7 cellular contexts compared by ENCODE assay signal in genomic region chr4:151325320-151326246, GRCh38. TPM values are rescaled to one million over a fixed set of nuclear protein-coding genes. Genes with fewer than 3 reads are reported as not detected.
DNase-seq lines count a peak whose midpoint lies in the region; ATAC-seq, FAIRE-seq and TF ChIP-seq lines count a peak whose summit lies in the region.

Gene SH3D19 (minus strand): TSS chr4:151325605. CDS start chr4:151325352, 253 bp downstream.

- H3K4me1 ChIP-seq in body of pancreas (peaks cover 20% of the 10 kb centered on the region), psoas muscle (peaks cover 4% of the 10 kb centered on the region)

- DNase-seq in NCI-H2227 (lab: John Stamatoyannopoulos, UW; ENCODE audit: unreplicated experiment) (peak; percentile 46), body of pancreas (peak; percentile 68 to 80 (median 76)), hippocampal formation (lab: John Stamatoyannopoulos, UW) (peak; percentile 57), psoas muscle (peak; percentile 70 to 84), GM12891 (ENCODE audit: insufficient read length, low spot score) (no peak)

- peak within 1 kb of the TSS; percentile 78 to 92 (median 88) for H3K27ac ChIP-seq in body of pancreas
- H3K27ac ChIP-seq in psoas muscle = peak within 1 kb of the TSS; percentile 94

- ATAC-seq in GM18909 (IDR thresholded peaks at IDR 0.05; ENCODE audit: poor library complexity, unreplicated experiment) (peak; percentile 16), body of pancreas (peak; percentile 81), psoas muscle (peak; percentile 61 to 82 (median 73)), GM21423 (IDR thresholded peaks at IDR 0.05; ENCODE audit: unreplicated experiment) (no peak)

- H3K9me3 ChIP-seq in body of pancreas (no peaks in the 10 kb centered on the region), psoas muscle (no peaks in the 10 kb centered on the region)

- H3K4me3 ChIP-seq in body of pancreas (peak within 1 kb of the TSS; percentile 44 to 67), psoas muscle (peak within 1 kb of the TSS; percentile 87)

- no peak for FAIRE-seq in GM12891 (lab: Jason Lieb, UNC)

- H3K36me3 ChIP-seq in body of pancreas (replicated peaks in 1 of 2; ENCODE audit: insufficient read depth in 1 of 2, low read depth in 2 of 2) (no peaks in the 10 kb centered on the region), psoas muscle (ENCODE audit: insufficient read depth in 1 of 2, low read depth in 1 of 2) (no peaks in the 10 kb centered on the region)

- H3K27me3 ChIP-seq in body of pancreas (no peaks in the 10 kb centered on the region), psoas muscle (ENCODE audit: insufficient read depth in 3 of 3, low read length in 2 of 3) (no peaks in the 10 kb centered on the region)

- peak; percentile 63 to 68 (median 64) for TF ChIP-seq POLR2A in body of pancreas (IDR thresholded peaks at IDR 0.05)
- TF ChIP-seq POLR2A in GM12891 (IDR thresholded peaks at IDR 0.05; ENCODE audit: low read depth, low read length) = no peak

- TF ChIP-seq CTCF in body of pancreas (IDR thresholded peaks at IDR 0.05) (peak in 3 of 7 experiments; percentile 18 to 23 (median 22)), psoas muscle (IDR thresholded peaks at IDR 0.05) (no peak)

- 8 to 17% methylated on average over 25 to 65 of the region's 66 CpGs for WGBS in body of pancreas, 2 donors
- 6 to 12% (median 11%) methylated on average over 36 to 66 of the region's 66 CpGs for WGBS in psoas muscle, 3 donors

- intact Hi-C loops in body of pancreas (cut with DNase I) = no loop called here
- intact Hi-C loops in psoas muscle (cut with DNase I) = loop anchor here in 1 of 2 donors (10.0 kb wide), 1 partner anchor 51 kb away; the partner anchor contains the start of gene PRSS48

TF ChIP-seq in GM12891, 5 proteins besides CTCF, POLR2A, EP300 and RAD21:
- TF ChIP-seq PAX5 (IDR thresholded peaks at IDR 0.05; ENCODE audit: insufficient read depth, low read length, severe bottlenecking) (no peak), POLR2AphosphoS5 (IDR thresholded peaks at IDR 0.05; ENCODE audit: low read depth, low read length) (no peak), SPI1 (IDR thresholded peaks at IDR 0.05; ENCODE audit: low read depth, low read length) (no peak), TAF1 (IDR thresholded peaks at IDR 0.05; ENCODE audit: low read depth, low read length) (no peak), POU2F2 (IDR thresholded peaks at IDR 0.05; ENCODE audit: low read depth, low read length) (no peak)

RNA-seq across cellular contexts. Expression of gene SH3D19, which starts in this region (rescaled TPM):
- 10 to 100 TPM; 38.1 to 42.8 TPM for total RNA-seq in body of pancreas
- total RNA-seq in psoas muscle = 10 to 100 TPM; 26.9 to 59.0 (median 32.4) TPM
- polyA plus RNA-seq in psoas muscle = 10 to 100 TPM in 2 of 3 donors, 1 to 10 TPM in 1; 7.0 to 15.9 (median 13.4) TPM
- 1.1 TPM for polyA plus RNA-seq in GM12891 (2012; ENCODE audit: low read depth, missing spikeins)
